ENCODE assay signal across 8 cellular contexts in genomic region chr1:241834733-241835377, GRCh38. TPM values are rescaled to one million over a fixed set of nuclear protein-coding genes. Genes with fewer than 3 reads are reported as not detected.
A peak's percentile ranks its signal among the peaks of the same experiment; 100 is the strongest.
DNase-seq lines count a peak whose midpoint lies in the region; ATAC-seq and TF ChIP-seq lines count a peak whose summit lies in the region.

No MANE protein-coding gene starts in this region.

- H3K36me3 ChIP-seq in A673 (ENCODE audit: insufficient read depth, low read length, poor library complexity, severe bottlenecking) (no peaks in the 10 kb centered on the region), esophagus squamous epithelium (no peaks in the 10 kb centered on the region), stomach (no peaks in the 10 kb centered on the region), neuronal stem cell (replicated peaks in 1 of 2; ENCODE audit: control insufficient read depth in 2 of 2, insufficient read depth in 2 of 2, low read length in 2 of 2) (no peaks in the 10 kb centered on the region)

- TF ChIP-seq POLR2A in esophagus squamous epithelium (IDR thresholded peaks at IDR 0.05) (no peak), stomach (IDR thresholded peaks at IDR 0.05) (no peak)

- DNase-seq in A673 (ENCODE audit: low spot score) (peak; percentile 39), GM13976 (ENCODE audit: low spot score) (no peak), OCI-M1 (lab: John Stamatoyannopoulos, UW) (peak; percentile 90), esophagus squamous epithelium (lab: John Stamatoyannopoulos, UW) (no peak), stomach (no peak), neuronal stem cell (ENCODE audit: low spot score) (no peak)
- no peak for DNase-seq in stimulated activated CD4-positive, alpha-beta T cell treated with anti-CD3 and anti-CD28 coated beads, Interleukin-4, amount 100 ng/mL, for 1 hour

- no peak overlapping the region for H4K91ac ChIP-seq in neuronal stem cell (ENCODE audit: low read depth, low read length, poor library complexity)

- no peak overlapping the region for H4K8ac ChIP-seq in neuronal stem cell (ENCODE audit: low read depth, low read length)

- CTCF ChIA-PET in A673 (lab: Charles Lee): no interaction called here

- no peaks in the 10 kb centered on the region for H3K79me1 ChIP-seq in neuronal stem cell (ENCODE audit: low read depth, low read length)

- TF ChIP-seq CTCF in A673 (conservative IDR thresholded peaks at IDR 0.05; ENCODE audit: low read depth, low read length) (peak; percentile 61), GM13976 (IDR thresholded peaks at IDR 0.05; ENCODE audit: borderline replicate concordance, control extremely low read depth, extremely low read depth, insufficient read depth, missing control alignments) (peak; percentile 38), esophagus squamous epithelium (IDR thresholded peaks at IDR 0.05) (peak in 5 of 6 experiments; percentile 27 to 66 (median 48)), stomach (IDR thresholded peaks at IDR 0.05) (peak in 4 of 7 experiments; percentile 36 to 48 (median 41))

- H3K4ac ChIP-seq in neuronal stem cell (ENCODE audit: low read length): no peak overlapping the region

- intact Hi-C loops in A673 (cut with micrococcal nuclease; ENCODE audit: unreplicated experiment): loop anchor here (5.0 kb wide), 1 partner anchor 223 kb away; no protein-coding TSS in a partner anchor
- intact Hi-C loops in esophagus squamous epithelium (cut with DNase I): loop anchor here (10.0 kb wide), 2 partner anchors 230 to 300 kb away; partner anchors contain the start of gene KMO
- intact Hi-C loops in stomach (cut with DNase I; ENCODE audit: low total_unique reads): loop anchor here (10.0 kb wide), 1 partner anchor 230 kb away; no protein-coding TSS in a partner anchor

- H2BK12ac ChIP-seq in neuronal stem cell (ENCODE audit: low read length): no peak overlapping the region

- no peak overlapping the region for H2AK5ac ChIP-seq in neuronal stem cell (ENCODE audit: low read depth, low read length)

- H3K4me3 ChIP-seq in A673 (ENCODE audit: low read depth, low read length, poor library complexity, severe bottlenecking) (no peak overlapping the region), esophagus squamous epithelium (no peak overlapping the region), stomach (no peak overlapping the region), neuronal stem cell (ENCODE audit: low read length in 2 of 2) (no peak overlapping the region)

- H2BK5ac ChIP-seq in neuronal stem cell (ENCODE audit: low read length): no peak overlapping the region

- WGBS in esophagus squamous epithelium, 2 donors: 0 to 5% methylated on average over 1 of the region's 1 CpG
- 0 to 3% (median 0%) methylated on average over 1 of the region's 1 CpG for WGBS in stomach, 5 donors
- no CpG with 5 or more reads among the region's 1 CpG for WGBS in neuronal stem cell (ENCODE audit: extremely low coverage in 2 of 2, insufficient read length in 2 of 2, insufficient replicate concordance in 1 of 2), 2 donors

- no peak overlapping the region for H3K18ac ChIP-seq in neuronal stem cell (ENCODE audit: low read length)

- no peak for TF ChIP-seq EP300 in stomach (IDR thresholded peaks at IDR 0.05)

- POLR2A ChIA-PET in A673 (lab: Charles Lee; ENCODE audit: low non-redundant PET): no interaction called here

- H3K4me2 ChIP-seq in neuronal stem cell (ENCODE audit: insufficient read depth, low read length, poor library complexity, severe bottlenecking): no peak overlapping the region

- H2BK15ac ChIP-seq in neuronal stem cell (ENCODE audit: low read length): no peak overlapping the region

- no peak overlapping the region for H3K27ac ChIP-seq in A673 (ENCODE audit: low read depth, low read length, poor library complexity, severe bottlenecking)
- no peak overlapping the region for H3K27ac ChIP-seq in esophagus squamous epithelium
- H3K27ac ChIP-seq in stomach: no peak overlapping the region
- H3K27ac ChIP-seq in neuronal stem cell (replicated peaks; ENCODE audit: low read length): no peak overlapping the region

- H3K27me3 ChIP-seq in A673 (replicated peaks; ENCODE audit: insufficient read depth, low read depth, low read length, poor library complexity) (no peaks in the 10 kb centered on the region), esophagus squamous epithelium (peaks cover 0 to 11% (median 0%) of the 10 kb centered on the region in 4 donors), stomach (no peaks in the 10 kb centered on the region), neuronal stem cell (ENCODE audit: control insufficient read depth in 3 of 3, insufficient read depth in 3 of 3, low read depth in 1 of 3, low read length in 3 of 3) (peaks cover 0 to 8% (median 0%) of the 10 kb centered on the region in 3 experiments)

- no peak overlapping the region for H2AFZ ChIP-seq in neuronal stem cell (ENCODE audit: low read length)

- no peak overlapping the region for H3K23ac ChIP-seq in neuronal stem cell (ENCODE audit: low read depth, low read length, poor library complexity)

- H3K9ac ChIP-seq in neuronal stem cell (ENCODE audit: low read depth, low read length, poor library complexity): no peak overlapping the region

- no peak for ATAC-seq in GM18502 (IDR thresholded peaks at IDR 0.05; ENCODE audit: poor library complexity, unreplicated experiment)

- in situ Hi-C loops in GM13976 (cut with MboI; ENCODE audit: low sequenced_read_pairs, unreplicated experiment): loop anchor here (10.0 kb wide), 2 partner anchors 210 to 310 kb away; no protein-coding TSS in a partner anchor

- H2BK120ac ChIP-seq in neuronal stem cell (ENCODE audit: low read depth, low read length): no peak overlapping the region

- H3K14ac ChIP-seq in neuronal stem cell (ENCODE audit: low read length): no peak overlapping the region

- H3K4me1 ChIP-seq in A673 (ENCODE audit: insufficient read depth, low read length, poor library complexity, severe bottlenecking) (no peaks in the 10 kb centered on the region), esophagus squamous epithelium (peaks cover 0 to 9% (median 0%) of the 10 kb centered on the region in 3 donors), stomach (no peaks in the 10 kb centered on the region), neuronal stem cell (ENCODE audit: control insufficient read depth in 2 of 2, insufficient read depth in 1 of 2, low read depth in 1 of 2, low read length in 2 of 2) (no peaks in the 10 kb centered on the region)

- BruUV-seq in A673 (replicated peaks; lab: Mats Ljungman, UMichigan): no TSS peak

- H3K9me3 ChIP-seq in A673 (ENCODE audit: low read depth, low read length, poor library complexity, severe bottlenecking) (no peaks in the 10 kb centered on the region), esophagus squamous epithelium (no peaks in the 10 kb centered on the region), stomach (no peaks in the 10 kb centered on the region), neuronal stem cell (replicated peaks in 1 of 2; ENCODE audit: control insufficient read depth in 2 of 2, insufficient read depth in 1 of 2, low read depth in 1 of 2, low read length in 2 of 2) (no peaks in the 10 kb centered on the region)

RNA-seq across cellular contexts. Expression of gene EXO1, which starts 13.1 kb away (rescaled TPM):
- total RNA-seq in A673 (2021): 37.7 and 46.6 TPM in 2 replicates
- total RNA-seq in esophagus squamous epithelium: 1 to 10 TPM; 1.5 to 9.2 (median 5.3) TPM
- total RNA-seq in stomach: 10 to 100 TPM in 1 of 5 donors, 1 to 10 TPM in 2, under 1 TPM in 1, not detected in 1; 0.89 to 19.3 (median 3.5) TPM
- 1 to 10 TPM in 1 of 3 donors, under 1 TPM in 1, not detected in 1; 0.93 to 1.0 TPM for polyA plus RNA-seq in stomach
- 13.4 TPM for polyA plus RNA-seq in neuronal stem cell (2013, experiment 1 of 2)
- polyA plus RNA-seq in neuronal stem cell (2013, experiment 2 of 2): 12.7 TPM

Comparison
In these comparisons a context has a peak if more than half of its experiments do, and no peak if none do; other contexts are left out.
1. DNase-seq: peak in A673 (single experiment) and OCI-M1 (single experiment); none in GM13976 (single experiment), esophagus squamous epithelium (single experiment), stomach (single experiment), neuronal stem cell (single experiment) and stimulated activated CD4-positive, alpha-beta T cell treated with anti-CD3 and anti-CD28 coated beads, Interleukin-4, amount 100 ng/mL, for 1 hour (single experiment).
2. Peak in every context shown above with its lines, with median percentiles within 50 percentile points of each other: CTCF ChIP-seq.